In the genomic region with DNA sequence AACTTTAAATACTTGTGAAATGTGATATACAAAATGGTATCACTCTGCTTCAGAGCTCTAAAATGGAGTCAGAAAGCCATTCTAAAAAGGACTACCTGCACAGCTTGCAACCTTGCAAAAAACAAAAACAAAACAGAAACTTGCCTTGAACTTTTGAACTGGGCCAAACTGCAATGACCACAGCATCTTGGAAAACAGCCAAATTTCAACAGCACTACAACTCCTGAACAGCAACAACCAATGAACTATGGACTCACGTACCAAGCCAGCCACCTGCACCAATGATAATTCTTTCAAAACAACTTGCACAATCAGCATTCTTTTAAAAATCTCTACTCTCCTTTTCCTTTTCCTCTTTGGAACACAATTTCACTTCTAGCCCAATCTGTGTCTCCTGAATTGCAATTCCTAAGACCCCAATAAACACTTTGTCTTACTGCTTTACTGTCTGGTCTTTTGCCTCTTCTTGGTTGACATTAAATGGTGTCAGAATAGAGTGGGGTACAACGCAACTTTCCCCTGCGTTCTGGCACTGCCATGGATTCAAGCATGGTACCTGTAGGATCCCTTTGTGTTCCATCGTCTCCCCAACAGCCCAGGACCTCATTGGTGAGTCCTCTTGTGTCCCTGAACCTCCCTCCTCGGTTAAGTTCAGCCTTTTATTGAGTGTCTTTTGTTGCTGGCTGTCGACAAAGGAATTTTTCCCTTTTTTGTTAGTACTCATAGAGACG, we compare ENCODE assay signal across 11 cellular contexts. TPM values are rescaled to one million over a fixed set of nuclear protein-coding genes. Genes with fewer than 3 reads are reported as not detected.
A peak's percentile ranks its signal among the peaks of the same experiment; 100 is the strongest.
DNase-seq lines count a peak whose midpoint lies in the region; ATAC-seq and TF ChIP-seq lines count a peak whose summit lies in the region.
"Had no signal": no experiment of that assay in that cellular context is flagged by ENCODE, and none has a peak within 500 bp of the region (broad histone marks: within the 10 kb centered on the region; RNA-seq: fewer than 3 reads in every experiment).

No MANE protein-coding gene starts in this region.

- H3K9me3 Mint-ChIP-seq in activated CD8-positive, alpha-beta memory T cell treated with anti-CD3 and anti-CD28 coated beads, Interleukin-2, amount 10 ng/mL, durations not matched to agents 7 days and 5 days (ENCODE audit: low read depth), result peaks cover 2% of the 10 kb centered on the region

- peak overlapping the region; percentile 40 for H3K27ac Mint-ChIP-seq in activated CD8-positive, alpha-beta memory T cell treated with anti-CD3 and anti-CD28 coated beads, Interleukin-2, amount 10 ng/mL, durations not matched to agents 7 days and 5 days
- H3K27ac Mint-ChIP-seq: WTC11 had no signal

- CTCF ChIA-PET in activated CD8-positive, alpha-beta memory T cell treated with anti-CD3 and anti-CD28 coated beads, Interleukin-2, amount 10 ng/mL, durations not matched to agents 7 days and 5 days (lab: Charles Lee), result no interaction called here

- H4K20me1 ChIP-seq in GM23248 (ENCODE audit: insufficient read depth), result no peaks in the 10 kb centered on the region

- H3K27ac ChIP-seq in thyroid gland (peak overlapping the region in 1 of 3 donors; percentile 54), GM23248 (no peak overlapping the region)

- no peaks in the 10 kb centered on the region for H3K9me3 ChIP-seq in thyroid gland
- no peaks in the 10 kb centered on the region for H3K9me3 ChIP-seq in GM23248 (ENCODE audit: low read depth)

- H3K4me3 Mint-ChIP-seq in activated CD8-positive, alpha-beta memory T cell treated with anti-CD3 and anti-CD28 coated beads, Interleukin-2, amount 10 ng/mL, durations not matched to agents 7 days and 5 days, result no peak overlapping the region
- H3K4me3 Mint-ChIP-seq: WTC11 had no signal

- H3K27me3 Mint-ChIP-seq in activated CD8-positive, alpha-beta memory T cell treated with anti-CD3 and anti-CD28 coated beads, Interleukin-2, amount 10 ng/mL, durations not matched to agents 7 days and 5 days, result peaks cover 3% of the 10 kb centered on the region

- H3K9ac ChIP-seq in GM23248, result no peak overlapping the region

- H3K4me2 ChIP-seq in GM23248 (ENCODE audit: unreplicated experiment), result no peak overlapping the region

- TF ChIP-seq POLR2A in thyroid gland (IDR thresholded peaks at IDR 0.05), result no peak

- H3K36me3 Mint-ChIP-seq in activated CD8-positive, alpha-beta memory T cell treated with anti-CD3 and anti-CD28 coated beads, Interleukin-2, amount 10 ng/mL, durations not matched to agents 7 days and 5 days, result peaks cover 6% of the 10 kb centered on the region

- peak; percentile 20 for ATAC-seq in activated CD8-positive, alpha-beta memory T cell treated with anti-CD3 and anti-CD28 coated beads, Interleukin-2, amount 10 ng/mL, durations not matched to agents 7 days and 5 days
- ATAC-seq in HG03060 (IDR thresholded peaks at IDR 0.05; ENCODE audit: low read depth, unreplicated experiment), result peak; percentile 96
- ATAC-seq: WTC11 had no signal

- in situ Hi-C loops in GM23248 (cut with MboI), result no loop called here

- no peaks in the 10 kb centered on the region for H3K79me2 ChIP-seq in GM23248 (ENCODE audit: insufficient read depth)

- H3K36me3 ChIP-seq in thyroid gland, result no peaks in the 10 kb centered on the region
- no peaks in the 10 kb centered on the region for H3K36me3 ChIP-seq in GM23248 (ENCODE audit: low read depth)

- H3K4me1 Mint-ChIP-seq in activated CD8-positive, alpha-beta memory T cell treated with anti-CD3 and anti-CD28 coated beads, Interleukin-2, amount 10 ng/mL, durations not matched to agents 7 days and 5 days, result peaks cover 9% of the 10 kb centered on the region
- H3K4me1 Mint-ChIP-seq: WTC11 had no signal

- no peak overlapping the region for H2AFZ ChIP-seq in GM23248

- H3K4me3 ChIP-seq in thyroid gland (replicated peaks in 1 of 3) (no peak overlapping the region), GM23248 (no peak overlapping the region)

- 77 to 78% methylated on average over 7 of the region's 7 CpGs for WGBS in thyroid gland, 2 donors
- WGBS in GM23248 (ENCODE audit: low coverage in 1 of 2, low lambda C conversion rate in 2 of 2, missing lambda C conversion rate in 2 of 2), 2 experiments, result 27 to 43% methylated on average over 7 of the region's 7 CpGs

- TF ChIP-seq CTCF in thyroid gland (IDR thresholded peaks at IDR 0.05), result no peak

- H3K9me2 ChIP-seq in GM23248 (ENCODE audit: insufficient read depth), result no peaks in the 10 kb centered on the region

- DNase-seq in activated CD8-positive, alpha-beta memory T cell treated with anti-CD3 and anti-CD28 coated beads, Interleukin-2, amount 10 ng/mL, durations not matched to agents 7 days and 5 days, result peak; percentile 39
- DNase-seq in activated CD8-positive, alpha-beta memory T cell treated with anti-CD3 and anti-CD28 coated beads for 24 hours, result no peak
- DNase-seq in RPMI8226, result peak; percentile 90
- DNase-seq in thyroid gland, result peak; percentile 40 to 45
- DNase-seq in hypothalamus (lab: John Stamatoyannopoulos, UW), result no peak
- DNase-seq in cardiac septum (ENCODE audit: low spot score), result no peak
- DNase-seq in GM23248, result no peak
- DNase-seq: mesendoderm, NCI-H2171 treated with DMSO at 0.1 percent for 48 hours had no signal

- no peaks in the 10 kb centered on the region for H3K27me3 ChIP-seq in thyroid gland
- no peaks in the 10 kb centered on the region for H3K27me3 ChIP-seq in GM23248 (replicated peaks; ENCODE audit: insufficient read depth)

- intact Hi-C loops in thyroid gland (cut with DNase I), result no loop called here
- intact Hi-C loops in cardiac septum (cut with DNase I), result no loop called here

- H3K4me1 ChIP-seq in thyroid gland (no peaks in the 10 kb centered on the region), GM23248 (ENCODE audit: insufficient read depth) (no peaks in the 10 kb centered on the region)

- no peaks in the 10 kb centered on the region for H3F3A ChIP-seq in GM23248 (ENCODE audit: insufficient read depth)

RNA-seq across cellular contexts. Expression of gene FMR1, which starts 35.7 kb away (rescaled TPM):
- total RNA-seq in activated CD8-positive, alpha-beta memory T cell treated with anti-CD3 and anti-CD28 coated beads, Interleukin-2, amount 10 ng/mL, durations not matched to agents 7 days and 5 days, result 10 to 100 TPM; 50.4 to 55.1 TPM
- total RNA-seq in thyroid gland (10 to 100 TPM; 49.7 to 78.1 (median 69.2) TPM), cardiac septum (30.9 TPM)
- 14.7 and 24.9 TPM in 2 replicates for total RNA-seq in GM23248 (2014; rRNA removed; shearing (Covaris generic))
- 6.8 TPM in 2 replicates for polyA plus RNA-seq in GM23248 (2016; fragmentation: Nextera tagmentation; extraction: Ambion mirVana)

Comparison
In these comparisons a context has a peak if more than half of its experiments do, and no peak if none do; other contexts are left out.
1. DNase-seq: peak in activated CD8-positive, alpha-beta memory T cell treated with anti-CD3 and anti-CD28 coated beads, Interleukin-2, amount 10 ng/mL, durations not matched to agents 7 days and 5 days (single experiment), RPMI8226 (single experiment) and thyroid gland (2 of 2); none in activated CD8-positive, alpha-beta memory T cell treated with anti-CD3 and anti-CD28 coated beads for 24 hours (single experiment), hypothalamus (0 of 51), cardiac septum (single experiment) and GM23248 (single experiment).